Comparison of ENCODE assay signal across 15 cellular contexts in genomic region chr2:23327897-23328296, GRCh38.
"Had no signal": no experiment of that assay in that cellular context is flagged by ENCODE, and none has a peak within 500 bp of the region (broad histone marks: within the 10 kb centered on the region; RNA-seq: fewer than 3 reads in every experiment).

No MANE protein-coding gene starts in this region.

- H3K4me1 ChIP-seq: esophagus squamous epithelium, lower lobe of right lung, right lobe of liver, stomach, vagina had no signal

- DNase-seq: activated B cell treated with CpG ODN at 0.5 μM for 24 hours; activated CD4-positive, alpha-beta memory T cell treated with anti-CD3 and anti-CD28 coated beads, Interleukin-2, amount 10 ng/mL, durations not matched to agents 7 days and 5 days; activated CD4-positive, alpha-beta T cell treated with anti-CD3 and anti-CD28 coated beads for 4 hours; activated CD8-positive, alpha-beta memory T cell treated with anti-CD3 and anti-CD28 coated beads, Interleukin-2, amount 10 ng/mL, durations not matched to agents 7 days and 5 days; effector CD8-positive, alpha-beta T cell; esophagus squamous epithelium; lower lobe of right lung; natural killer cell; ovary; right lobe of liver; stimulated activated CD4-positive, alpha-beta T cell treated with anti-CD3 and anti-CD28 coated beads, Interleukin-4, amount 100 ng/mL, for 1 hour; stomach; trophoblast cell had no signal

- H3K4me3 ChIP-seq: esophagus squamous epithelium, lower lobe of right lung, ovary, right lobe of liver, smooth muscle cell, stomach, vagina had no signal

- H3K27ac ChIP-seq: esophagus squamous epithelium, lower lobe of right lung, ovary, right lobe of liver, stomach, vagina had no signal

- H3K36me3 ChIP-seq: esophagus squamous epithelium, lower lobe of right lung, ovary, right lobe of liver, stomach, vagina had no signal

- H3K27me3 ChIP-seq: ovary, right lobe of liver, vagina had no signal

- ATAC-seq: activated CD8-positive, alpha-beta memory T cell treated with anti-CD3 and anti-CD28 coated beads, Interleukin-2, amount 10 ng/mL, durations not matched to agents 7 days and 5 days; lower lobe of right lung; natural killer cell; right lobe of liver had no signal

- H3K4me2 ChIP-seq: smooth muscle cell had no signal

- H3K9me3 ChIP-seq: esophagus squamous epithelium, lower lobe of right lung, ovary, right lobe of liver, stomach, vagina had no signal
